In the genomic region with DNA sequence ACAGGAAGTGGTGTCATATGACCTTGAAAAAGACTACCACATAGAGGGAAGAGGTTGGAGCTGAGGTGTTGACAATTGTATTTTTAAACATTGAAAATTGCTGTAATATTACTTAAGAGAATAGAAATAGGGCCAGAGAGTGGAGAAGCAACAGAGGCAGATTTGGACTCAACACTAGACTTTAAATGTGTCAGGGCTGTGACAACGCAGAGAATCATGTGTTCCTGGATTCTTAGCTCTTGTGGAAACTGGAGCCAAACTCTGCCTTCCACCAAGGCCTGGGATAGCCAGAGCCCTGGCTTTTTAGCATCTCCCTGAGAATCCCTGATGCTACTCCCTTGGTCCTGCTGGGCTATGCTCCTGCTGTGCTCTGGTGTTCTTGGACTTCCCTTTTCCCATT, we compare ENCODE assay signal across 24 cellular contexts.
"Had no signal": no experiment of that assay in that cellular context is flagged by ENCODE, and none has a peak within 500 bp of the region (broad histone marks: within the 10 kb centered on the region; RNA-seq: fewer than 3 reads in every experiment).

No MANE protein-coding gene starts in this region.

- ATAC-seq: Panc1, PC-3 had no signal

- H3K9me2 ChIP-seq: SK-N-SH had no signal

- DNase-seq: KBM-7; MG63; NCI-H1092; NCI-H1105 treated with DMSO at 0.1 percent for 48 hours; NCI-H1417 treated with DMSO at 0.1 percent for 48 hours; NCI-H146; NCI-H1694 treated with DMSO at 0.1 percent for 48 hours; NCI-H1930; NCI-H2081 treated with DMSO at 0.1 percent for 48 hours; NCI-H2171; NCI-H226; NCI-H446; NCI-H510A; NCI-H524 treated with DMSO at 0.1 percent for 48 hours; NCI-H69; NCI-H774; NK-92 treated with Interleukin-12 subunit alpha and Interleukin-12 subunit beta, amount 100 ng/mL, for 24 hours; PC-3; SHP77; SK-N-SH; SW 1271 had no signal

- H3K27me3 ChIP-seq: MG63 had no signal

- H3K9me3 ChIP-seq: MG63, SK-N-SH had no signal

- H3K4me3 ChIP-seq: MG63 had no signal

- H3K4me2 ChIP-seq: SK-N-SH had no signal

- H3K36me3 ChIP-seq: MG63 had no signal

- H3K27ac ChIP-seq: HL-60, RWPE1 had no signal

- H3K9ac ChIP-seq: SK-N-SH had no signal
